8 cellular contexts compared by ENCODE assay signal in genomic region chr14:86038401-86038985, GRCh38.
DNase-seq lines count a peak whose midpoint lies in the region; ATAC-seq and TF ChIP-seq lines count a peak whose summit lies in the region.

No MANE protein-coding gene starts in this region.

- TF ChIP-seq CTCF in PC-3 (conservative IDR thresholded peaks at IDR 0.05; ENCODE audit: low read depth, low read length): peak; percentile 60
- TF ChIP-seq CTCF in vagina (IDR thresholded peaks at IDR 0.05): no peak

- no peak overlapping the region for H3K27ac ChIP-seq in PC-3 (ENCODE audit: low read length)
- no peak overlapping the region for H3K27ac ChIP-seq in vagina

- H3K4me1 ChIP-seq in PC-3 (ENCODE audit: insufficient read depth, low read length) (no peaks in the 10 kb centered on the region), adipocyte (ENCODE audit: control insufficient read depth, insufficient read depth, low read length) (no peaks in the 10 kb centered on the region), vagina (no peaks in the 10 kb centered on the region)

- H3K4me2 ChIP-seq in PC-3 (ENCODE audit: low read length): no peak overlapping the region

- H3F3A ChIP-seq in PC-3 (ENCODE audit: low read length, unreplicated experiment): no peaks in the 10 kb centered on the region

- H4K20me1 ChIP-seq in PC-3 (ENCODE audit: low read length): no peaks in the 10 kb centered on the region

- peak; percentile 56 for DNase-seq in COLO668 (lab: John Stamatoyannopoulos, UW; ENCODE audit: unreplicated experiment)
- DNase-seq in PC-3: peak; percentile 42
- DNase-seq in adipocyte (ENCODE audit: low read depth): peak; percentile 71
- DNase-seq in immature natural killer cell: peak; percentile 26 to 40 (median 32)
- peak; percentile 2 for DNase-seq in stimulated activated CD8-positive, alpha-beta memory T cell treated with anti-CD3 and anti-CD28 coated beads, Interleukin-15, amount 100 ng/mL, for 24 hours (ENCODE audit: low read depth)
- no peak for DNase-seq in vagina (ENCODE audit: extremely low spot score in 2 of 2)

- H3K9ac ChIP-seq in PC-3 (ENCODE audit: low read length): no peak overlapping the region
- no peak overlapping the region for H3K9ac ChIP-seq in adipocyte (ENCODE audit: low read length)

- no peaks in the 10 kb centered on the region for H3K36me3 ChIP-seq in PC-3 (ENCODE audit: low read depth, low read length)
- H3K36me3 ChIP-seq in adipocyte (ENCODE audit: control insufficient read depth, insufficient read depth, low read length, severe bottlenecking): no peaks in the 10 kb centered on the region
- H3K36me3 ChIP-seq in vagina: no peaks in the 10 kb centered on the region

- intact Hi-C loops in PC-3 (cut with micrococcal nuclease): no loop called here
- intact Hi-C loops in vagina (cut with DNase I): no loop called here

- H3K27me3 ChIP-seq in PC-3 (ENCODE audit: low read length) (no peaks in the 10 kb centered on the region), adipocyte (replicated peaks; ENCODE audit: control insufficient read depth, insufficient read depth, low read length) (no peaks in the 10 kb centered on the region), vagina (no peaks in the 10 kb centered on the region)

- H3K9me3 ChIP-seq in PC-3 (ENCODE audit: low read length) (0 out of 2 replicates have a peak, but pooled peaks cover 4% of the 10 kb centered on the region), adipocyte (ENCODE audit: control insufficient read depth, low read length) (no peaks in the 10 kb centered on the region), vagina (no peaks in the 10 kb centered on the region)

- H3K9me2 ChIP-seq in PC-3 (replicated peaks; ENCODE audit: low read length): no peaks in the 10 kb centered on the region

- H3K36me3 Mint-ChIP-seq in immature natural killer cell: peaks cover 0 to 6% (median 6%) of the 10 kb centered on the region in 3 donors

- peak; percentile 94 for ATAC-seq in GM19395 (IDR thresholded peaks at IDR 0.05; ENCODE audit: unreplicated experiment)
- peak; percentile 80 for ATAC-seq in HG03457 (IDR thresholded peaks at IDR 0.05; ENCODE audit: unreplicated experiment)
- ATAC-seq in PC-3: no peak

- CTCF ChIA-PET in PC-3 (lab: Charles Lee): no interaction called here

- no peaks in the 10 kb centered on the region for H3K27me3 Mint-ChIP-seq in immature natural killer cell (ENCODE audit: low read depth in 3 of 3)

- no TSS peak for BruUV-seq in PC-3 (replicated peaks; lab: Mats Ljungman, UMichigan)

- H3K9me3 Mint-ChIP-seq in immature natural killer cell: peaks cover 0 to 2% (median under 1%) of the 10 kb centered on the region in 6 donors

- H3K27ac Mint-ChIP-seq in immature natural killer cell: no peak overlapping the region

- H3K4me3 ChIP-seq in PC-3 (ENCODE audit: low read length) (no peak overlapping the region), adipocyte (ENCODE audit: low read length) (no peak overlapping the region), vagina (no peak overlapping the region)

- no peaks in the 10 kb centered on the region for H3K79me2 ChIP-seq in PC-3 (ENCODE audit: low read length)

- TF ChIP-seq POLR2A in vagina (IDR thresholded peaks at IDR 0.05): no peak

- no peak overlapping the region for H3K4me3 Mint-ChIP-seq in immature natural killer cell

- POLR2A ChIA-PET in PC-3 (lab: Charles Lee; ENCODE audit: unreplicated experiment): no interaction called here

- no peaks in the 10 kb centered on the region for H3K4me1 Mint-ChIP-seq in immature natural killer cell

- no peak overlapping the region for H2AFZ ChIP-seq in PC-3 (ENCODE audit: low read length)

Comparison
In these comparisons a context has a peak if more than half of its experiments do, and no peak if none do; other contexts are left out.
1. DNase-seq: peak in COLO668 (single experiment), PC-3 (single experiment), adipocyte (single experiment), immature natural killer cell (3 of 3) and stimulated activated CD8-positive, alpha-beta memory T cell treated with anti-CD3 and anti-CD28 coated beads, Interleukin-15, amount 100 ng/mL, for 24 hours (single experiment); none in vagina (0 of 2).